In the genomic region with DNA sequence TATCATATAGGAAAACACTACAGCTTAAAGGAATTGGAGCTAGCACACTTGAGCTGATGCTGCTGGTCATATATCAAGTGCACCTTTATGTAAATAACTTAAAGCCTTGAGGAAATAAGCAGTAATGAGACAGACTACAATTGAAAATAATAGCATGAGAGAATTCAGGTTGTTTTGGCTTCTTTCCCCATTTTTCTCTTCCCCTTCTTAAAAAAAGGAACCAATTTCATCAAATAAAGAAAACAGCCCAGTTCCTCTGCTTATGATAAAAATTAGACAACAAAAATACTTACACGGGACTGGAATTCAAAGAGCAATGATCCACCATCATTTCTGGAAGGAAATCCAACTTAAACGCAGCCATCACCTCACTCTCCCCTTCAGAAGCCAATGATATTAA, we compare ENCODE assay signal across 14 cellular contexts. TPM values are rescaled to one million over a fixed set of nuclear protein-coding genes. Genes with fewer than 3 reads are reported as not detected.
DNase-seq lines count a peak whose midpoint lies in the region; ATAC-seq and TF ChIP-seq lines count a peak whose summit lies in the region.
"Had no signal": no experiment of that assay in that cellular context is flagged by ENCODE, and none has a peak within 500 bp of the region (broad histone marks: within the 10 kb centered on the region; RNA-seq: fewer than 3 reads in every experiment).

No MANE protein-coding gene starts in this region.

- H3K27ac Mint-ChIP-seq in IgD-negative memory B cell (peak overlapping the region in 2 of 3 donors; percentile 32 to 70), nephron progenitor cell (peak overlapping the region; percentile 88)
- H3K27ac Mint-ChIP-seq in activated CD4-positive, alpha-beta memory T cell treated with anti-CD3 and anti-CD28 coated beads, Interleukin-2, amount 10 ng/mL, durations not matched to agents 7 days and 5 days = peak overlapping the region; percentile 1

- H3K4me3 Mint-ChIP-seq in IgD-negative memory B cell (peak overlapping the region in 2 of 4 donors; percentile 19 to 68), nephron progenitor cell (no peak overlapping the region)
- H3K4me3 Mint-ChIP-seq in activated CD4-positive, alpha-beta memory T cell treated with anti-CD3 and anti-CD28 coated beads, Interleukin-2, amount 10 ng/mL, durations not matched to agents 7 days and 5 days = no peak overlapping the region

- H3K27me3 Mint-ChIP-seq in IgD-negative memory B cell (no peaks in the 10 kb centered on the region), nephron progenitor cell (ENCODE audit: low read depth, poor library complexity) (no peaks in the 10 kb centered on the region)
- H3K27me3 Mint-ChIP-seq in activated CD4-positive, alpha-beta memory T cell treated with anti-CD3 and anti-CD28 coated beads, Interleukin-2, amount 10 ng/mL, durations not matched to agents 7 days and 5 days = no peaks in the 10 kb centered on the region

- ATAC-seq in HG02588 (IDR thresholded peaks at IDR 0.05; ENCODE audit: unreplicated experiment) = no peak

- CTCF ChIA-PET in activated CD4-positive, alpha-beta memory T cell treated with anti-CD3 and anti-CD28 coated beads, Interleukin-2, amount 10 ng/mL, durations not matched to agents 7 days and 5 days (lab: Charles Lee) = interaction anchor here (1.5 kb wide), 1 partner anchor 10 kb away, joined by 6 read pairs; no protein-coding TSS in a partner anchor

- POLR2A ChIA-PET in activated CD4-positive, alpha-beta memory T cell treated with anti-CD3 and anti-CD28 coated beads, Interleukin-2, amount 10 ng/mL, durations not matched to agents 7 days and 5 days (lab: Charles Lee) = interaction anchor here (0.6 to 1.5 kb wide), 2 partner anchors 10 to 128 kb away, joined by 3 to 6 read pairs; no protein-coding TSS in a partner anchor

- H3K36me3 Mint-ChIP-seq in IgD-negative memory B cell (no peaks in the 10 kb centered on the region), nephron progenitor cell (ENCODE audit: low read depth) (peaks cover 26% of the 10 kb centered on the region)
- peaks cover 34% of the 10 kb centered on the region for H3K36me3 Mint-ChIP-seq in activated CD4-positive, alpha-beta memory T cell treated with anti-CD3 and anti-CD28 coated beads, Interleukin-2, amount 10 ng/mL, durations not matched to agents 7 days and 5 days (ENCODE audit: low read depth)

- DNase-seq in DMS53 (lab: John Stamatoyannopoulos, UW) (peak; percentile 28), DMS53 treated with DMSO at 0.1 percent for 48 hours (lab: John Stamatoyannopoulos, UW; ENCODE audit: unreplicated experiment) (no peak), nephron progenitor cell (no peak), OCI-M2 (lab: John Stamatoyannopoulos, UW; ENCODE audit: unreplicated experiment) (no peak), kidney tubule cell (ENCODE audit: low spot score) (no peak)
- no peak for DNase-seq in activated CD4-positive, alpha-beta memory T cell treated with anti-CD3 and anti-CD28 coated beads, Interleukin-2, amount 10 ng/mL, durations not matched to agents 7 days and 5 days
- DNase-seq: activated naive CD4-positive, alpha-beta T cell treated with Interleukin-2 at 50 U/mL for 16 hours; cerebellar nuclear complex; DMS 273 treated with DMSO at 0.1 percent for 48 hours; NCI-H1436 treated with DMSO at 0.1 percent for 48 hours; SW 1271; upper lobe of right lung had no signal

- H3K4me1 Mint-ChIP-seq in IgD-negative memory B cell (peaks cover 26 to 38% (median 33%) of the 10 kb centered on the region in 3 donors), nephron progenitor cell (peaks cover 42% of the 10 kb centered on the region)
- peaks cover 31% of the 10 kb centered on the region for H3K4me1 Mint-ChIP-seq in activated CD4-positive, alpha-beta memory T cell treated with anti-CD3 and anti-CD28 coated beads, Interleukin-2, amount 10 ng/mL, durations not matched to agents 7 days and 5 days

- H3K9me3 Mint-ChIP-seq in IgD-negative memory B cell (no peaks in the 10 kb centered on the region), nephron progenitor cell (no peaks in the 10 kb centered on the region)
- no peaks in the 10 kb centered on the region for H3K9me3 Mint-ChIP-seq in activated CD4-positive, alpha-beta memory T cell treated with anti-CD3 and anti-CD28 coated beads, Interleukin-2, amount 10 ng/mL, durations not matched to agents 7 days and 5 days

- TF ChIP-seq CTCF in nephron progenitor cell (IDR thresholded peaks at IDR 0.05) = no peak

RNA-seq across cellular contexts. Expression of gene RAPSN, which starts 50.2 kb away (rescaled TPM):
- polyA plus RNA-seq in IgD-negative memory B cell = 0.15 TPM
- total RNA-seq in activated CD4-positive, alpha-beta memory T cell treated with anti-CD3 and anti-CD28 coated beads, Interleukin-2, amount 10 ng/mL, durations not matched to agents 7 days and 5 days = under 1 TPM; 0.30 to 0.65 TPM

RNA-seq across cellular contexts. Expression of gene CELF1, which starts 53.8 kb away (rescaled TPM):
- 78.6 TPM for polyA plus RNA-seq in IgD-negative memory B cell
- 100 to 1,000 TPM; 104 to 105 TPM for total RNA-seq in activated CD4-positive, alpha-beta memory T cell treated with anti-CD3 and anti-CD28 coated beads, Interleukin-2, amount 10 ng/mL, durations not matched to agents 7 days and 5 days

Comparison
In these comparisons a context has a peak if more than half of its experiments do, and no peak if none do; other contexts are left out.
1. H3K27ac Mint-ChIP-seq: peak in every context shown above with its lines; median percentile 88 in nephron progenitor cell; 51 in IgD-negative memory B cell; 1 in activated CD4-positive, alpha-beta memory T cell treated with anti-CD3 and anti-CD28 coated beads, Interleukin-2, amount 10 ng/mL, durations not matched to agents 7 days and 5 days.